ENCODE assay signal across 18 cellular contexts in the genomic region with DNA sequence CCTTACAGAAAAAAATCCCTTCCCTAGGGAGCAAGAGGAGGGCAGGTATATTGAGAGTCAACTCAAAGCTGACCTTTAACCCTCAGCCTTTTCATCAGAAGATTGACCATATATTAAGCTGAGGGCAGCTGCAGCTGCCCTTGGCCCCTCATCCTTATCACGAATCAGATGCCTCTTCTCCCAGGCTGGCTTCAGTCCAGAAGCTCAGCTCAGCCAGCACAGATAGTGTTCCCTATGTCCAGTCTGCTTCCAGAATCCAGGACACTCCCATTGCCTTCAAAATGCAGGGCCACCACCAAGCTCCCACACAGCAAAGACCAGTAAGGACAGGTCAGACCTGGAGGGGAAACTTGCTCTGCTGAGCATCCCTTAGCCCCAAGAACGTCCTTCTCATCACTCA.
DNase-seq lines count a peak whose midpoint lies in the region; ATAC-seq and TF ChIP-seq lines count a peak whose summit lies in the region.
"Had no signal": no experiment of that assay in that cellular context is flagged by ENCODE, and none has a peak within 500 bp of the region (broad histone marks: within the 10 kb centered on the region; RNA-seq: fewer than 3 reads in every experiment).

No MANE protein-coding gene starts in this region.

- TF ChIP-seq CTCF in cardiac muscle cell (IDR thresholded peaks at IDR 0.05; ENCODE audit: low read depth, low read length) (no peak), nephron (IDR thresholded peaks at IDR 0.05; ENCODE audit: unreplicated experiment in 3 of 3) (no peak), type B pancreatic cell (conservative IDR thresholded peaks at IDR 0.05) (no peak), tibial artery (IDR thresholded peaks at IDR 0.05) (no peak)

- H3K27me3 ChIP-seq in cardiac muscle cell = no peaks in the 10 kb centered on the region
- peaks cover 0 to 5% of the 10 kb centered on the region in 2 donors for H3K27me3 ChIP-seq in tibial artery

- H3K27me3 Mint-ChIP-seq in IgD-negative memory B cell = no peaks in the 10 kb centered on the region
- H3K27me3 Mint-ChIP-seq in nephron (ENCODE audit: low read depth) = peaks cover 15% of the 10 kb centered on the region
- peaks cover 13% of the 10 kb centered on the region for H3K27me3 Mint-ChIP-seq in type B pancreatic cell

- intact Hi-C loops in Right ventricle myocardium inferior (cut with DNase I) (no loop called here), tibial artery (cut with DNase I; ENCODE audit: low total_unique reads) (no loop called here)

- DNase-seq in cardiac muscle cell (ENCODE audit: low read depth in 1 of 2, low spot score in 1 of 2) (peak; percentile 12 to 32), Right ventricle myocardium inferior (ENCODE audit: missing footprints) (no peak), type B pancreatic cell (ENCODE audit: extremely low spot score, unreplicated experiment) (no peak), tibial artery (no peak)
- no peak for DNase-seq in activated T-cell treated with anti-CD3 and anti-CD28 coated beads, Interleukin-2, amount 50 U/mL, for 1 hour
- DNase-seq: C1 segment of cervical spinal cord; CD8-positive, alpha-beta memory T cell; DMS79; MM.1S; NCI-H1092; NCI-H1436 treated with DMSO at 0.1 percent for 48 hours; NCI-H2029; NCI-H2171; NCI-H446; NCI-H526 treated with DMSO at 0.1 percent for 48 hours had no signal

- peaks cover 46% of the 10 kb centered on the region for H3K4me1 ChIP-seq in cardiac muscle cell (ENCODE audit: low read depth)
- no peaks in the 10 kb centered on the region for H3K4me1 ChIP-seq in tibial artery

- ATAC-seq in Right ventricle myocardium inferior = no peak
- ATAC-seq: Panc1 had no signal

- H3K4me3 Mint-ChIP-seq in IgD-negative memory B cell (peak overlapping the region in 1 of 4 donors; percentile 56), nephron (peak overlapping the region in 1 of 3 experiments; percentile 15), type B pancreatic cell (peak overlapping the region; percentile 18)
- H3K4me3 Mint-ChIP-seq: CD8-positive, alpha-beta memory T cell had no signal

- H3K4me1 Mint-ChIP-seq in IgD-negative memory B cell (peaks cover 30 to 51% (median 43%) of the 10 kb centered on the region in 3 donors), nephron (peaks cover 65% of the 10 kb centered on the region), type B pancreatic cell (ENCODE audit: unreplicated experiment) (peaks cover 56% of the 10 kb centered on the region)
- H3K4me1 Mint-ChIP-seq: CD8-positive, alpha-beta memory T cell had no signal

- H3K27ac Mint-ChIP-seq in IgD-negative memory B cell (peak overlapping the region in 2 of 3 donors; percentile 44 to 64), nephron (peak overlapping the region; percentile 60 to 91 (median 85)), type B pancreatic cell (no peak overlapping the region)
- H3K27ac Mint-ChIP-seq: CD8-positive, alpha-beta memory T cell had no signal

- H3K36me3 Mint-ChIP-seq in IgD-negative memory B cell (no peaks in the 10 kb centered on the region), nephron (ENCODE audit: low read depth) (no peaks in the 10 kb centered on the region), type B pancreatic cell (no peaks in the 10 kb centered on the region)
- H3K36me3 Mint-ChIP-seq: CD8-positive, alpha-beta memory T cell had no signal

- no peaks in the 10 kb centered on the region for H3K36me3 ChIP-seq in cardiac muscle cell
- H3K36me3 ChIP-seq in tibial artery = no peaks in the 10 kb centered on the region

- H3K9me3 ChIP-seq in cardiac muscle cell (ENCODE audit: low read depth) = no peaks in the 10 kb centered on the region
- H3K9me3 ChIP-seq in tibial artery = no peaks in the 10 kb centered on the region

- peaks cover 0 to 3% (median 0%) of the 10 kb centered on the region in 3 donors for H3K9me3 Mint-ChIP-seq in IgD-negative memory B cell
- no peaks in the 10 kb centered on the region for H3K9me3 Mint-ChIP-seq in nephron
- no peaks in the 10 kb centered on the region for H3K9me3 Mint-ChIP-seq in type B pancreatic cell
- H3K9me3 Mint-ChIP-seq: CD8-positive, alpha-beta memory T cell had no signal

- H3K27ac ChIP-seq in cardiac muscle cell = peak overlapping the region; percentile 41
- H3K27ac ChIP-seq in tibial artery = no peak overlapping the region

- no peak overlapping the region for H3K4me3 ChIP-seq in cardiac muscle cell
- H3K4me3 ChIP-seq in tibial artery = no peak overlapping the region

Comparison
In these comparisons a context has a peak if more than half of its experiments do, and no peak if none do; other contexts are left out.
1. DNase-seq: peak in cardiac muscle cell (2 of 2); none in Right ventricle myocardium inferior (single experiment), type B pancreatic cell (single experiment), activated T-cell treated with anti-CD3 and anti-CD28 coated beads, Interleukin-2, amount 50 U/mL, for 1 hour (single experiment) and tibial artery (0 of 2).